ENCODE assay signal across 9 cellular contexts in genomic region chr2:16088713-16089112, GRCh38.
"Had no signal": no experiment of that assay in that cellular context is flagged by ENCODE, and none has a peak within 500 bp of the region (broad histone marks: within the 10 kb centered on the region; RNA-seq: fewer than 3 reads in every experiment).

No MANE protein-coding gene starts in this region.

- H3K4me1 Mint-ChIP-seq: IgD-negative memory B cell had no signal

- H3K27ac ChIP-seq: HL-60, KMS-11 had no signal

- H3K4me3 Mint-ChIP-seq: H9, IgD-negative memory B cell had no signal

- H3K36me3 Mint-ChIP-seq: IgD-negative memory B cell had no signal

- DNase-seq: GOT3, H9, HCEC 1CT, KBM-7 had no signal

- H3K9me3 Mint-ChIP-seq: H9, IgD-negative memory B cell had no signal

- FAIRE-seq: H54, HepG2 had no signal

- H3K9ac ChIP-seq: KMS-11 had no signal

- H3K27me3 Mint-ChIP-seq: IgD-negative memory B cell had no signal

- H3K27ac Mint-ChIP-seq: H9, IgD-negative memory B cell had no signal

- H3K4me2 ChIP-seq: KMS-11 had no signal
